Comparison of ENCODE assay signal across 16 cellular contexts in the genomic region with DNA sequence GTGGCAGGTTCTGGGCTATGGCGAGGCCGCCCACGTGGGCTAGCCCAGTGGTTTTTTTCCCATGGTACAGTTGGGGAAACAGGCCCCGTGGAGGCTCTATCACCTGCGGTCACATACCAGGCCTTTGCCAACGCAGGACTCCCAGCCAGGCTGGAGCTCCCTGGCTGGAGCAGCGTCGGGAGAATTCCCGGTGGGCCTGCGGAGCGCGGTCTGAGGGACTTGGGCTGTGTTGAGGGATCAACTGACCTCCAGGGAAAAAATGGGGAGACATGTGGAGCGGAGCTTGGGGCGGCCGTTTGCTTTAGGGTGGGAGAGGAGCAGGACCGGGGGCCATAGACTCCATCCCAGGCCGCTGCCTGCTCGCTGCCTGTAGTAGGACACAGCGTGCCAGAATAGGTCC. TPM values are rescaled to one million over a fixed set of nuclear protein-coding genes. Genes with fewer than 3 reads are reported as not detected.
A peak's percentile ranks its signal among the peaks of the same experiment; 100 is the strongest.
DNase-seq lines count a peak whose midpoint lies in the region; ATAC-seq and TF ChIP-seq lines count a peak whose summit lies in the region.
"Had no signal": no experiment of that assay in that cellular context is flagged by ENCODE, and none has a peak within 500 bp of the region (broad histone marks: within the 10 kb centered on the region; RNA-seq: fewer than 3 reads in every experiment).

No MANE protein-coding gene starts in this region.

- no peak for TF ChIP-seq CTCF in natural killer cell (IDR thresholded peaks at IDR 0.05)

- no peak for DNase-seq in natural killer cell
- DNase-seq in natural killer cell treated with Interleukin-12 subunit alpha and Interleukin-12 subunit beta and Interleukin-15 and Interleukin-18, amount 100 ng/mL, for 72 hours (ENCODE audit: low spot score) = no peak
- no peak for DNase-seq in memory B cell (ENCODE audit: low spot score in 2 of 2)
- no peak for DNase-seq in activated naive CD4-positive, alpha-beta T cell treated with anti-CD3 and anti-CD28 coated beads, Interleukin-2, amount 50 U/mL, for 72 hours (ENCODE audit: low spot score in 2 of 2)
- no peak for DNase-seq in mesenteric fat pad (ENCODE audit: low spot score)
- DNase-seq: CD8-positive, alpha-beta T cell; IMR-90; NCI-H1417 treated with DMSO at 0.1 percent for 48 hours; NCI-H1930; NCI-H345; NCI-H524 treated with DMSO at 0.1 percent for 48 hours; PC-3; RPMI8226 had no signal

- peak overlapping the region; percentile 21 to 68 for H3K27ac Mint-ChIP-seq in natural killer cell
- no peak overlapping the region for H3K27ac Mint-ChIP-seq in natural killer cell treated with Interleukin-12 subunit alpha and Interleukin-12 subunit beta and Interleukin-15 and Interleukin-18, amount 100 ng/mL, for 72 hours
- peak overlapping the region; percentile 61 for H3K27ac Mint-ChIP-seq in activated T-helper 17 cell treated with anti-CD3 and anti-CD28 coated beads, Interleukin-2, amount 50 U/mL, for 72 hours
- peak overlapping the region; percentile 45 for H3K27ac Mint-ChIP-seq in memory B cell
- H3K27ac Mint-ChIP-seq in activated naive CD4-positive, alpha-beta T cell treated with anti-CD3 and anti-CD28 coated beads, Interleukin-2, amount 50 U/mL, for 72 hours = peak overlapping the region in 1 of 2 donors; percentile 50

- intact Hi-C loops in natural killer cell (cut with micrococcal nuclease) = no loop called here

- ATAC-seq in natural killer cell (no peak), memory B cell (ENCODE audit: low read depth) (no peak)
- ATAC-seq in natural killer cell treated with Interleukin-12 subunit alpha and Interleukin-12 subunit beta and Interleukin-15 and Interleukin-18, amount 100 ng/mL, for 72 hours = no peak
- ATAC-seq in activated T-helper 17 cell treated with anti-CD3 and anti-CD28 coated beads, Interleukin-2, amount 50 U/mL, for 72 hours (replicated peaks) = no peak
- ATAC-seq in activated naive CD4-positive, alpha-beta T cell treated with anti-CD3 and anti-CD28 coated beads, Interleukin-2, amount 50 U/mL, for 72 hours = no peak
- ATAC-seq in activated CD4-positive, CD25-positive, alpha-beta regulatory T cell treated with anti-CD3 and anti-CD28 coated beads, Interleukin-2, amount 50 U/mL, for 24 hours = no peak
- ATAC-seq: A549; CD8-positive, alpha-beta T cell; PC-3 had no signal

- no peaks in the 10 kb centered on the region for H3K27me3 Mint-ChIP-seq in natural killer cell (ENCODE audit: low read depth in 2 of 2)
- H3K27me3 Mint-ChIP-seq in natural killer cell treated with Interleukin-12 subunit alpha and Interleukin-12 subunit beta and Interleukin-15 and Interleukin-18, amount 100 ng/mL, for 72 hours = no peaks in the 10 kb centered on the region
- no peaks in the 10 kb centered on the region for H3K27me3 Mint-ChIP-seq in activated T-helper 17 cell treated with anti-CD3 and anti-CD28 coated beads, Interleukin-2, amount 50 U/mL, for 72 hours
- H3K27me3 Mint-ChIP-seq in memory B cell = no peaks in the 10 kb centered on the region

- peak overlapping the region; percentile 25 for H3K4me3 Mint-ChIP-seq in natural killer cell
- no peak overlapping the region for H3K4me3 Mint-ChIP-seq in natural killer cell treated with Interleukin-12 subunit alpha and Interleukin-12 subunit beta and Interleukin-15 and Interleukin-18, amount 100 ng/mL, for 72 hours
- H3K4me3 Mint-ChIP-seq in activated T-helper 17 cell treated with anti-CD3 and anti-CD28 coated beads, Interleukin-2, amount 50 U/mL, for 72 hours = no peak overlapping the region
- no peak overlapping the region for H3K4me3 Mint-ChIP-seq in memory B cell
- H3K4me3 Mint-ChIP-seq: CD8-positive, alpha-beta T cell had no signal

- H3K36me3 Mint-ChIP-seq in natural killer cell (no peaks in the 10 kb centered on the region), memory B cell (peaks cover 10% of the 10 kb centered on the region)
- H3K36me3 Mint-ChIP-seq in natural killer cell treated with Interleukin-12 subunit alpha and Interleukin-12 subunit beta and Interleukin-15 and Interleukin-18, amount 100 ng/mL, for 72 hours = no peaks in the 10 kb centered on the region
- peaks cover 77% of the 10 kb centered on the region for H3K36me3 Mint-ChIP-seq in activated T-helper 17 cell treated with anti-CD3 and anti-CD28 coated beads, Interleukin-2, amount 50 U/mL, for 72 hours (ENCODE audit: low read depth)
- peaks cover 5 to 6% of the 10 kb centered on the region in 2 donors for H3K36me3 Mint-ChIP-seq in activated naive CD4-positive, alpha-beta T cell treated with anti-CD3 and anti-CD28 coated beads, Interleukin-2, amount 50 U/mL, for 72 hours

- no peaks in the 10 kb centered on the region for H3K9me3 Mint-ChIP-seq in natural killer cell
- no peaks in the 10 kb centered on the region for H3K9me3 Mint-ChIP-seq in natural killer cell treated with Interleukin-12 subunit alpha and Interleukin-12 subunit beta and Interleukin-15 and Interleukin-18, amount 100 ng/mL, for 72 hours
- no peaks in the 10 kb centered on the region for H3K9me3 Mint-ChIP-seq in activated T-helper 17 cell treated with anti-CD3 and anti-CD28 coated beads, Interleukin-2, amount 50 U/mL, for 72 hours
- H3K9me3 Mint-ChIP-seq in memory B cell = no peaks in the 10 kb centered on the region
- no peaks in the 10 kb centered on the region for H3K9me3 Mint-ChIP-seq in activated naive CD4-positive, alpha-beta T cell treated with anti-CD3 and anti-CD28 coated beads, Interleukin-2, amount 50 U/mL, for 72 hours
- H3K9me3 Mint-ChIP-seq: CD8-positive, alpha-beta T cell had no signal

- H3K4me1 Mint-ChIP-seq in natural killer cell (peaks cover 36 to 44% of the 10 kb centered on the region in 2 donors), memory B cell (peaks cover 24% of the 10 kb centered on the region)
- peaks cover 24 to 42% of the 10 kb centered on the region in 2 donors for H3K4me1 Mint-ChIP-seq in natural killer cell treated with Interleukin-12 subunit alpha and Interleukin-12 subunit beta and Interleukin-15 and Interleukin-18, amount 100 ng/mL, for 72 hours (ENCODE audit: low read depth in 2 of 2)
- H3K4me1 Mint-ChIP-seq in activated T-helper 17 cell treated with anti-CD3 and anti-CD28 coated beads, Interleukin-2, amount 50 U/mL, for 72 hours = peaks cover 8% of the 10 kb centered on the region

RNA-seq across cellular contexts. Expression of gene DOT1L, which starts 16.4 kb away (rescaled TPM):
- 10 to 100 TPM; 42.5 to 62.1 (median 54.3) TPM for total RNA-seq in natural killer cell
- 100 to 1,000 TPM; 108 to 190 TPM for total RNA-seq in natural killer cell treated with Interleukin-12 subunit alpha and Interleukin-12 subunit beta and Interleukin-15 and Interleukin-18, amount 100 ng/mL, for 72 hours
- total RNA-seq in activated T-helper 17 cell treated with anti-CD3 and anti-CD28 coated beads, Interleukin-2, amount 50 U/mL, for 72 hours = 100 to 1,000 TPM in 1 of 2 donors, 10 to 100 TPM in 1; 76.6 to 114 TPM
- 100 to 1,000 TPM in 1 of 2 donors, 10 to 100 TPM in 1; 64.2 to 154 TPM for total RNA-seq in activated naive CD4-positive, alpha-beta T cell treated with anti-CD3 and anti-CD28 coated beads, Interleukin-2, amount 50 U/mL, for 72 hours
- 34.0 TPM for total RNA-seq in mesenteric fat pad

RNA-seq across cellular contexts. Expression of gene AP3D1, which starts 28.7 kb away (rescaled TPM):
- total RNA-seq in natural killer cell = 10 to 100 TPM; 74.6 to 93.1 (median 87.5) TPM
- total RNA-seq in natural killer cell treated with Interleukin-12 subunit alpha and Interleukin-12 subunit beta and Interleukin-15 and Interleukin-18, amount 100 ng/mL, for 72 hours = 100 to 1,000 TPM; 126 to 191 TPM
- total RNA-seq in activated T-helper 17 cell treated with anti-CD3 and anti-CD28 coated beads, Interleukin-2, amount 50 U/mL, for 72 hours = 100 to 1,000 TPM in 1 of 2 donors, 10 to 100 TPM in 1; 83.6 to 108 TPM
- total RNA-seq in activated naive CD4-positive, alpha-beta T cell treated with anti-CD3 and anti-CD28 coated beads, Interleukin-2, amount 50 U/mL, for 72 hours = 10 to 100 TPM; 83.5 to 91.7 TPM
- total RNA-seq in mesenteric fat pad = 127 TPM

RNA-seq across cellular contexts. Expression of gene PLEKHJ1, which starts 56.0 kb away (rescaled TPM):
- total RNA-seq in natural killer cell = 10 to 100 TPM; 36.7 to 45.8 (median 44.7) TPM
- 10 to 100 TPM; 59.8 to 85.9 TPM for total RNA-seq in natural killer cell treated with Interleukin-12 subunit alpha and Interleukin-12 subunit beta and Interleukin-15 and Interleukin-18, amount 100 ng/mL, for 72 hours
- total RNA-seq in activated T-helper 17 cell treated with anti-CD3 and anti-CD28 coated beads, Interleukin-2, amount 50 U/mL, for 72 hours = 10 to 100 TPM; 45.8 to 74.8 TPM
- total RNA-seq in activated naive CD4-positive, alpha-beta T cell treated with anti-CD3 and anti-CD28 coated beads, Interleukin-2, amount 50 U/mL, for 72 hours = 10 to 100 TPM; 41.9 to 69.9 TPM
- 46.4 TPM for total RNA-seq in mesenteric fat pad

RNA-seq across cellular contexts. Expression of gene SF3A2, which starts 56.5 kb away (rescaled TPM):
- total RNA-seq in natural killer cell = 100 to 1,000 TPM; 143 to 165 (median 147) TPM
- total RNA-seq in natural killer cell treated with Interleukin-12 subunit alpha and Interleukin-12 subunit beta and Interleukin-15 and Interleukin-18, amount 100 ng/mL, for 72 hours = 100 to 1,000 TPM in 1 of 2 donors, 10 to 100 TPM in 1; 99.2 to 192 TPM
- total RNA-seq in activated T-helper 17 cell treated with anti-CD3 and anti-CD28 coated beads, Interleukin-2, amount 50 U/mL, for 72 hours = 100 to 1,000 TPM in 1 of 2 donors, 10 to 100 TPM in 1; 99.5 to 119 TPM
- total RNA-seq in activated naive CD4-positive, alpha-beta T cell treated with anti-CD3 and anti-CD28 coated beads, Interleukin-2, amount 50 U/mL, for 72 hours = 100 to 1,000 TPM; 145 to 154 TPM
- total RNA-seq in mesenteric fat pad = 46.2 TPM

Comparison
In these comparisons a context has a peak if more than half of its experiments do, and no peak if none do; other contexts are left out.
1. H3K27ac Mint-ChIP-seq: peak in natural killer cell (2 of 2), activated T-helper 17 cell treated with anti-CD3 and anti-CD28 coated beads, Interleukin-2, amount 50 U/mL, for 72 hours (single experiment) and memory B cell (single experiment); none in natural killer cell treated with Interleukin-12 subunit alpha and Interleukin-12 subunit beta and Interleukin-15 and Interleukin-18, amount 100 ng/mL, for 72 hours (0 of 2).